In the genomic region with DNA sequence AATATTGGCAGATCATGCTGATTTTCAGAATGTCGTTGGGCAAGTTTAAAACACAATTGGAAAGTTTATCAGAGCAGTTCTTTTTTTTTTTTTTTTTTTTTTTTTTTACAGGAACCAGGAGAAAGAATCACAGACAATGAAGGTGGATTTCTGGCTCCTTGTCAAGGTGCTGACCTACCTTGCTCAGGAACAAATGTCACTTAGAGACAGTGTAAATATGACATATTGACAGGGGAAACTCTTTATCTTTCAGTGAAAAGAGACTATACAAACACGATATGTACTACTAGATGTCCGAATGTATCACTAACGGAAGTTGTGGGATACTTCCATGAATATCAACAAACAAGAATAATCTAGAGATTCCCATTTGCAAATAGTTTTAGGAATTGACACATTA, we compare ENCODE assay signal across 19 cellular contexts.
"Had no signal": no experiment of that assay in that cellular context is flagged by ENCODE, and none has a peak within 500 bp of the region (broad histone marks: within the 10 kb centered on the region; RNA-seq: fewer than 3 reads in every experiment).

No MANE protein-coding gene starts in this region.

- ATAC-seq: activated CD4-positive, CD25-positive, alpha-beta regulatory T cell treated with anti-CD3 and anti-CD28 coated beads, Interleukin-2, amount 50 U/mL, for 24 hours; activated naive CD8-positive, alpha-beta T cell treated with anti-CD3 and anti-CD28 coated beads, Interleukin-2, amount 50 U/mL, for 24 hours; gastrocnemius medialis; left lobe of liver had no signal

- H3K27ac ChIP-seq: coronary artery, gastrocnemius medialis had no signal

- DNase-seq: activated CD8-positive, alpha-beta memory T cell treated with anti-CD3 and anti-CD28 coated beads for 24 hours; activated CD8-positive, alpha-beta memory T cell treated with anti-CD3 and anti-CD28 coated beads, Interleukin-2, amount 50 U/mL, for 48 hours; activated effector memory CD4-positive, alpha-beta T cell treated with Interleukin-2 at 50 U/mL for 16 hours; activated naive CD4-positive, alpha-beta T cell treated with anti-CD3 and anti-CD28 coated beads, Interleukin-2, amount 10 ng/mL, durations not matched to agents 7 days and 5 days; activated naive CD8-positive, alpha-beta T cell treated with anti-CD3 and anti-CD28 coated beads, Interleukin-2, amount 50 U/mL, for 24 hours; activated T-cell treated with anti-CD3 and anti-CD28 coated beads, Interleukin-2, amount 50 U/mL, for 48 hours; aorta; erythroblast; gastrocnemius medialis; head of caudate nucleus; kidney; retina; stimulated activated CD4-positive, alpha-beta T cell treated with anti-CD3 and anti-CD28 coated beads, Interleukin-12 subunit alpha, Interleukin-12 subunit beta, amount 100 ng/mL, for 4 hours; stimulated activated CD4-positive, alpha-beta T cell treated with anti-CD3 and anti-CD28 coated beads, Interleukin-1b, Interleukin-23, amount 100 ng/mL, for 48 hours; stimulated activated CD8-positive, alpha-beta memory T cell treated with anti-CD3 and anti-CD28 coated beads, Interleukin-4, amount 100 ng/mL, for 48 hours; stimulated activated naive CD4-positive, alpha-beta T cell had no signal
